In genomic region chr10:5486852-5487235, GRCh38 we compare ENCODE assay signal across 18 cellular contexts. TPM values are rescaled to one million over a fixed set of nuclear protein-coding genes. Genes with fewer than 3 reads are reported as not detected.
"Had no signal": no experiment of that assay in that cellular context is flagged by ENCODE, and none has a peak within 500 bp of the region (broad histone marks: within the 10 kb centered on the region; RNA-seq: fewer than 3 reads in every experiment).

No MANE protein-coding gene starts in this region.

- DNase-seq: activated CD4-positive, alpha-beta T cell treated with anti-CD3 and anti-CD28 coated beads, Interleukin-2, amount 50 U/mL, for 48 hours; activated CD4-positive, CD25-positive, alpha-beta regulatory T cell treated with anti-CD3 and anti-CD28 coated beads, Interleukin-2, amount 50 U/mL, for 72 hours; activated CD8-positive, alpha-beta memory T cell treated with anti-CD3 and anti-CD28 coated beads, Interleukin-2, amount 10 ng/mL, durations not matched to agents 7 days and 5 days; activated gamma-delta T cell treated with Interleukin-2 at 50 U/mL for 16 hours; activated T-cell treated with anti-CD3 and anti-CD28 coated beads, Interleukin-2, amount 50 U/mL, for 24 hours; mammary epithelial cell; substantia nigra; upper lobe of right lung had no signal

- H3K4me3 ChIP-seq: ascending aorta, esophagus muscularis mucosa, ovary, upper lobe of right lung had no signal

- H3K9me3 ChIP-seq: esophagus muscularis mucosa, ovary, upper lobe of right lung had no signal

- H3K4me1 ChIP-seq: ascending aorta, esophagus muscularis mucosa, upper lobe of right lung had no signal

- ATAC-seq: activated CD8-positive, alpha-beta memory T cell treated with anti-CD3 and anti-CD28 coated beads, Interleukin-2, amount 10 ng/mL, durations not matched to agents 7 days and 5 days; stimulated activated effector memory CD8-positive, alpha-beta T cell treated with anti-CD3 and anti-CD28 coated beads, Interleukin-12 subunit alpha, Interleukin-12 subunit beta, amount 100 ng/mL, for 72 hours; upper lobe of right lung had no signal

- H3K9me3 Mint-ChIP-seq: activated T-cell treated with anti-CD3 and anti-CD28 coated beads, Interleukin-2, amount 50 U/mL, for 24 hours; nephron; stimulated activated effector memory CD8-positive, alpha-beta T cell treated with anti-CD3 and anti-CD28 coated beads, Interleukin-12 subunit alpha, Interleukin-12 subunit beta, amount 100 ng/mL, for 72 hours; T-helper 2 cell treated with Interferon-gamma antibody and Interleukin-4, amounts not matched to agents 5 μg/mL and 100 μg/mL, for 36 hours had no signal

- H3K4me1 Mint-ChIP-seq: stimulated activated effector memory CD8-positive, alpha-beta T cell treated with anti-CD3 and anti-CD28 coated beads, Interleukin-12 subunit alpha, Interleukin-12 subunit beta, amount 100 ng/mL, for 72 hours had no signal

- H3K4me3 Mint-ChIP-seq: activated CD8-positive, alpha-beta memory T cell treated with anti-CD3 and anti-CD28 coated beads, Interleukin-2, amount 10 ng/mL, durations not matched to agents 7 days and 5 days; activated T-cell treated with anti-CD3 and anti-CD28 coated beads, Interleukin-2, amount 50 U/mL, for 24 hours; nephron; stimulated activated effector memory CD8-positive, alpha-beta T cell treated with anti-CD3 and anti-CD28 coated beads, Interleukin-12 subunit alpha, Interleukin-12 subunit beta, amount 100 ng/mL, for 72 hours; T-helper 2 cell treated with Interferon-gamma antibody and Interleukin-4, amounts not matched to agents 5 μg/mL and 100 μg/mL, for 36 hours had no signal

- H3K36me3 ChIP-seq: ascending aorta, esophagus muscularis mucosa, ovary, upper lobe of right lung had no signal

- H3K27ac Mint-ChIP-seq: activated CD8-positive, alpha-beta memory T cell treated with anti-CD3 and anti-CD28 coated beads, Interleukin-2, amount 10 ng/mL, durations not matched to agents 7 days and 5 days; activated T-cell treated with anti-CD3 and anti-CD28 coated beads, Interleukin-2, amount 50 U/mL, for 24 hours; stimulated activated effector memory CD8-positive, alpha-beta T cell treated with anti-CD3 and anti-CD28 coated beads, Interleukin-12 subunit alpha, Interleukin-12 subunit beta, amount 100 ng/mL, for 72 hours; T-helper 2 cell treated with Interferon-gamma antibody and Interleukin-4, amounts not matched to agents 5 μg/mL and 100 μg/mL, for 36 hours had no signal

- H3K27me3 ChIP-seq: ascending aorta, esophagus muscularis mucosa, ovary, upper lobe of right lung had no signal

- H3K27ac ChIP-seq: ascending aorta, esophagus muscularis mucosa, ovary, upper lobe of right lung had no signal

RNA-seq across cellular contexts. Expression of gene CALML5, which starts 12.5 kb away (rescaled TPM):
- total RNA-seq: activated CD8-positive, alpha-beta memory T cell treated with anti-CD3 and anti-CD28 coated beads, Interleukin-2, amount 10 ng/mL, durations not matched to agents 7 days and 5 days; ascending aorta; chondrocyte; esophagus muscularis mucosa; fibroblast of villous mesenchyme; mammary epithelial cell; mucosa of gallbladder; renal cortical epithelial cell; upper lobe of right lung had no signal
- polyA plus RNA-seq: ovary had no signal

RNA-seq across cellular contexts. Expression of gene CALML3, which starts 37.9 kb away (rescaled TPM):
- total RNA-seq: activated CD8-positive, alpha-beta memory T cell treated with anti-CD3 and anti-CD28 coated beads, Interleukin-2, amount 10 ng/mL, durations not matched to agents 7 days and 5 days; ascending aorta; chondrocyte; esophagus muscularis mucosa; fibroblast of villous mesenchyme; mucosa of gallbladder; renal cortical epithelial cell; upper lobe of right lung had no signal
